ENCODE assay signal across 8 cellular contexts in genomic region chr15:52331490-52332240, GRCh38. TPM values are rescaled to one million over a fixed set of nuclear protein-coding genes. Genes with fewer than 3 reads are reported as not detected.
DNase-seq lines count a peak whose midpoint lies in the region; ATAC-seq, FAIRE-seq and TF ChIP-seq lines count a peak whose summit lies in the region.

No MANE protein-coding gene starts in this region.

- H3K27me3 ChIP-seq in GM12878 (replicated peaks in 1 of 2; ENCODE audit: control insufficient read depth in 2 of 2, insufficient read depth in 2 of 2, low read length in 1 of 2), result no peaks in the 10 kb centered on the region
- no peaks in the 10 kb centered on the region for H3K27me3 ChIP-seq in HepG2 (ENCODE audit: control insufficient read depth in 1 of 2, insufficient read depth in 2 of 2, low read length in 2 of 2)
- H3K27me3 ChIP-seq in suprapubic skin, result no peaks in the 10 kb centered on the region

- H3K27ac Mint-ChIP-seq in stimulated activated memory B cell treated with anti-CD40 and anti-IgM and Interleukin-4, amounts not matched to agents 10 μg/mL and 1 μg/mL and 100 μg/mL, for 72 hours, result peak overlapping the region; percentile 76

- under 1% methylated on average over 6 of the region's 6 CpGs for WGBS in GM12878 (ENCODE audit: insufficient coverage, insufficient replicate concordance, low lambda C conversion rate, missing lambda C conversion rate)
- 76% methylated on average over 5 of the region's 6 CpGs for WGBS in HepG2 (ENCODE audit: low lambda C conversion rate)
- 47% methylated on average over 6 of the region's 6 CpGs for WGBS in suprapubic skin

- intact Hi-C loops in GM12878 (cut with micrococcal nuclease; ENCODE audit: unreplicated experiment) (loop anchor here (1.0 to 5.0 kb wide), 8 partner anchors 75 to 404 kb away; partner anchors contain the start of genes ARPP19, ATOSA and MYO5A), HepG2 (cut with micrococcal nuclease; ENCODE audit: unreplicated experiment) (loop anchor here (1.0 to 2.0 kb wide), 2 partner anchors 75 to 404 kb away; no protein-coding TSS in a partner anchor)

- BruUV-seq in GM12878 (replicated peaks; lab: Mats Ljungman, UMichigan), result no TSS peak
- no TSS peak for BruUV-seq in HepG2 (replicated peaks; lab: Mats Ljungman, UMichigan)

- H3K27ac ChIP-seq in GM12878 (ENCODE audit: control insufficient read depth, insufficient read depth) (peak overlapping the region; percentile 22), HepG2 (ENCODE audit: extremely low read length, insufficient read depth, low read length) (no peak overlapping the region), suprapubic skin (no peak overlapping the region)

- H3K4me1 ChIP-seq in GM12878 (ENCODE audit: control insufficient read depth, insufficient read depth, low read length) (peaks cover 15% of the 10 kb centered on the region), HepG2 (ENCODE audit: insufficient read depth, low read length) (peaks cover 19% of the 10 kb centered on the region), suprapubic skin (peaks cover 6% of the 10 kb centered on the region)

- H3K4me3 ChIP-seq in GM12878 (no peak overlapping the region), HepG2 (replicated peaks in 1 of 3; ENCODE audit: insufficient read depth in 1 of 3, low read depth in 2 of 3, low read length in 3 of 3) (no peak overlapping the region), suprapubic skin (no peak overlapping the region)

- TF ChIP-seq CTCF in GM12878 (IDR thresholded peaks at IDR 0.05 in 2 of 3, conservative IDR thresholded peaks at IDR 0.05 in 1 of 3; ENCODE audit: control insufficient read depth in 2 of 3, extremely low read depth in 1 of 3, insufficient read depth in 1 of 3, low read depth in 3 of 3, low read length in 3 of 3) (peak; percentile 59 to 90 (median 78)), HepG2 (CRISPR knock-in tag; IDR thresholded peaks at IDR 0.05) (peak; percentile 66), suprapubic skin (IDR thresholded peaks at IDR 0.05) (peak in 1 of 2 donors; percentile 31)

- TF ChIP-seq POLR2A in GM12878 (IDR thresholded peaks at IDR 0.05; ENCODE audit: low read depth, low read length), result no peak
- no peak for TF ChIP-seq POLR2A in HepG2 (IDR thresholded peaks at IDR 0.05; ENCODE audit: insufficient read depth in 1 of 2, low read depth in 2 of 2, low read length in 2 of 2)
- TF ChIP-seq POLR2A in suprapubic skin (IDR thresholded peaks at IDR 0.05), result no peak

- H3K4me1 Mint-ChIP-seq in stimulated activated memory B cell treated with anti-CD40 and anti-IgM and Interleukin-4, amounts not matched to agents 10 μg/mL and 1 μg/mL and 100 μg/mL, for 72 hours, result peaks cover 11% of the 10 kb centered on the region

- CTCF ChIA-PET in GM12878 (lab: Yijun Ruan, JAX) (interaction anchor here (0.6 to 5.1 kb wide), 44 partner anchors 9 to 406 kb away, joined by 3 to 52 read pairs (median 4); partner anchors contain the start of gene MYO5A), HepG2 (lab: Yijun Ruan, JAX; ENCODE audit: low intra/inter-chr PET ratio, low total read pairs) (no interaction called here)

- in situ Hi-C loops in GM12878 (cut with MboI), result no loop called here
- in situ Hi-C loops in HepG2 (cut with HindIII; ENCODE audit: extremely low pct_ligation_motif_present, low pct_unique_long_range_greater_than_20kb), result loop anchor here (5.0 kb wide), 1 partner anchor 69 kb away; no protein-coding TSS in a partner anchor

- H2AFZ ChIP-seq in GM12878 (ENCODE audit: control insufficient read depth, low read depth, low read length) (peak overlapping the region; percentile 84), HepG2 (ENCODE audit: low read length) (no peak overlapping the region)

- no peaks in the 10 kb centered on the region for H4K20me1 ChIP-seq in GM12878 (ENCODE audit: control insufficient read depth, insufficient read depth)
- H4K20me1 ChIP-seq in HepG2 (ENCODE audit: insufficient read depth, low read length), result no peaks in the 10 kb centered on the region

- H3K36me3 Mint-ChIP-seq in stimulated activated memory B cell treated with anti-CD40 and anti-IgM and Interleukin-4, amounts not matched to agents 10 μg/mL and 1 μg/mL and 100 μg/mL, for 72 hours, result peaks cover 39% of the 10 kb centered on the region

- DNase-seq in GDM1 (lab: John Stamatoyannopoulos, UW) (peak; percentile 40), HT1080 (ENCODE audit: low read depth) (peak; percentile 78), T-helper 9 cell (peak; percentile 6), GM12878 (ENCODE audit: low read depth, low spot score) (peak; percentile 87), HepG2 (ENCODE audit: low spot score) (peak; percentile 30), suprapubic skin (ENCODE audit: low spot score in 2 of 2) (no peak)

- no peaks in the 10 kb centered on the region for H3K9me3 Mint-ChIP-seq in stimulated activated memory B cell treated with anti-CD40 and anti-IgM and Interleukin-4, amounts not matched to agents 10 μg/mL and 1 μg/mL and 100 μg/mL, for 72 hours

- peak overlapping the region; percentile 26 for H3K4me3 Mint-ChIP-seq in stimulated activated memory B cell treated with anti-CD40 and anti-IgM and Interleukin-4, amounts not matched to agents 10 μg/mL and 1 μg/mL and 100 μg/mL, for 72 hours

- peaks cover 5 to 16% of the 10 kb centered on the region in 2 experiments for H3K36me3 ChIP-seq in GM12878 (ENCODE audit: control insufficient read depth in 2 of 2, insufficient read depth in 2 of 2, low read length in 1 of 2)
- H3K36me3 ChIP-seq in HepG2 (replicated peaks in 1 of 2; ENCODE audit: control insufficient read depth in 1 of 2, insufficient read depth in 2 of 2, low read length in 2 of 2), result no peaks in the 10 kb centered on the region; a peak in 2 of 5 replicates
- H3K36me3 ChIP-seq in suprapubic skin, result peaks cover 43% of the 10 kb centered on the region

- SMC1A ChIA-PET in GM12878 (lab: Charles Lee; ENCODE audit: uncharacterized antibody, unreplicated experiment), result interaction anchor here (0.6 to 8.0 kb wide), 44 partner anchors 9 to 447 kb away, joined by 3 to 81 read pairs (median 4); no protein-coding TSS in a partner anchor

- peak; percentile 95 for ATAC-seq in GM21447 (IDR thresholded peaks at IDR 0.05; ENCODE audit: unreplicated experiment)
- peak; percentile 99 for ATAC-seq in GM12878
- ATAC-seq in HepG2, result peak; percentile 73
- peak; percentile 94 for ATAC-seq in stimulated activated memory B cell treated with anti-CD40 and anti-IgM and Interleukin-4, amounts not matched to agents 10 μg/mL and 1 μg/mL and 100 μg/mL, for 72 hours

- POLR2A ChIA-PET in GM12878 (lab: Charles Lee), result interaction anchor here (0.8 kb wide), 1 partner anchor 132 kb away, joined by 4 read pairs; no protein-coding TSS in a partner anchor
- POLR2A ChIA-PET in HepG2 (lab: Yijun Ruan, JAX), result no interaction called here

- H3K9ac ChIP-seq in GM12878 (ENCODE audit: control insufficient read depth, insufficient read depth, low read length) (no peak overlapping the region), HepG2 (ENCODE audit: insufficient read depth, low read depth, low read length) (no peak overlapping the region)

- H3K4me2 ChIP-seq in GM12878 (ENCODE audit: control insufficient read depth, insufficient read depth), result 0 out of 2 replicates have a peak overlapping the region, but pooled peaks have one; percentile 27
- no peak overlapping the region for H3K4me2 ChIP-seq in HepG2 (ENCODE audit: low read depth, low read length)

- RAD21 ChIA-PET in GM12878 (lab: Charles Lee; ENCODE audit: unreplicated experiment), result interaction anchor here (0.6 to 3.8 kb wide), 36 partner anchors 16 to 406 kb away, joined by 3 to 49 read pairs (median 4); partner anchors contain the start of genes ARPP19 and MYO5A

- FAIRE-seq in GM12878 (lab: Jason Lieb, UNC) (peak; percentile 91), HepG2 (lab: Jason Lieb, UNC) (no peak)

- no peaks in the 10 kb centered on the region for H3K27me3 Mint-ChIP-seq in stimulated activated memory B cell treated with anti-CD40 and anti-IgM and Interleukin-4, amounts not matched to agents 10 μg/mL and 1 μg/mL and 100 μg/mL, for 72 hours

- TF ChIP-seq EP300 in GM12878 (IDR thresholded peaks at IDR 0.05; ENCODE audit: borderline replicate concordance in 1 of 2, control insufficient read depth in 1 of 2, low read depth in 2 of 2, low read length in 2 of 2) (no peak), HepG2 (IDR thresholded peaks at IDR 0.05; ENCODE audit: low read depth in 2 of 2, low read length in 2 of 2) (no peak), HepG2 (CRISPR knock-in tag; IDR thresholded peaks at IDR 0.05; ENCODE audit: borderline replicate concordance) (no peak), suprapubic skin (IDR thresholded peaks at IDR 0.05) (no peak)

- no peaks in the 10 kb centered on the region for H3K9me3 ChIP-seq in GM12878 (replicated peaks; ENCODE audit: control insufficient read depth, insufficient read depth, low read length)
- H3K9me3 ChIP-seq in HepG2 (ENCODE audit: low read length), result no peaks in the 10 kb centered on the region
- no peaks in the 10 kb centered on the region for H3K9me3 ChIP-seq in suprapubic skin

- TF ChIP-seq RAD21 in GM12878 (IDR thresholded peaks at IDR 0.05; ENCODE audit: insufficient read depth, low read depth, low read length) (peak; percentile 96), HepG2 (CRISPR knock-in tag; IDR thresholded peaks at IDR 0.05) (no peak)

- H3K79me2 ChIP-seq in GM12878 (ENCODE audit: control insufficient read depth, insufficient read depth, low read length), result no peaks in the 10 kb centered on the region
- no peaks in the 10 kb centered on the region for H3K79me2 ChIP-seq in HepG2 (ENCODE audit: insufficient read depth, low read length)

RNA-seq across cellular contexts. Expression of gene MYO5C, which starts 36.1 kb away (rescaled TPM):
- total RNA-seq in HT1080 (2014; rRNA removed; shearing (Covaris generic)), result 0.07 TPM in 1 of 2 replicates, not detected in the other
- polyA plus RNA-seq in HT1080 (2015; cell fraction: cytosol; rRNA removed), result 1.0 and 1.1 TPM in 2 replicates
- polyA plus RNA-seq in HT1080 (2015; cell fraction: nucleus; rRNA removed), result 0.93 and 1.1 TPM in 2 replicates
- total RNA-seq in GM12878 (2013; cell fraction: nucleolus; rRNA removed), result 0.59 and 0.92 TPM in 2 replicates
- total RNA-seq in GM12878 (2014; rRNA removed), result 0.76 and 0.79 TPM in 2 replicates
- total RNA-seq in GM12878 (2014; rRNA removed; fragmentation: Illumina TruSeq; extraction: Trizol), result 0.69 and 0.72 TPM in 2 replicates
- total RNA-seq in GM12878 (2021), result 0.97 and 1.0 TPM in 2 replicates
- polyA plus RNA-seq in GM12878 (2011; ENCODE audit: low read depth), result 0.29 TPM
- 1.3 TPM in 2 replicates for polyA plus RNA-seq in GM12878 (2011; rRNA removed)
- 0.74 and 0.79 TPM in 2 replicates for polyA plus RNA-seq in GM12878 (2011; cell fraction: cytosol; rRNA removed)
- polyA plus RNA-seq in GM12878 (2011; cell fraction: nucleus; rRNA removed), result 0.75 and 0.80 TPM in 2 replicates
- polyA plus RNA-seq in GM12878 (2012), result 0.52 and 0.62 TPM in 2 replicates
- polyA plus RNA-seq in GM12878 (2014; fragmentation: Illumina TruSeq; extraction: Trizol), result 0.98 and 2.4 TPM in 2 replicates
- under 1 TPM; 0.40 to 0.42 TPM for polyA plus RNA-seq in GM12878 (2014; fragmentation: Nextera tagmentation; extraction: Ambion mirVana)
- 0.76 and 1.1 TPM in 2 replicates for polyA plus RNA-seq in GM12878 (2014; rRNA removed)
- under 1 TPM; 0.29 to 0.75 TPM for polyA plus RNA-seq in GM12878 (2016; fragmentation: Nextera tagmentation; extraction: Ambion mirVana)
- 2.2 and 2.4 TPM in 2 replicates for polyA minus RNA-seq in GM12878 (2011; rRNA and poly(A)+ RNA removed)
- polyA minus RNA-seq in GM12878 (2011; cell fraction: cytosol; rRNA and poly(A)+ RNA removed), result 0.67 and 0.94 TPM in 2 replicates
- polyA minus RNA-seq in GM12878 (2011; cell fraction: nucleus; rRNA and poly(A)+ RNA removed), result 1.1 and 2.2 TPM in 2 replicates
- total RNA-seq in HepG2 (2016; rRNA removed; fragmentation: Illumina TruSeq; extraction: Trizol), result 23.7 and 37.3 TPM in 2 replicates
- total RNA-seq in HepG2 (2016; cell fraction: cytosol; rRNA removed; fragmentation: Illumina TruSeq; extraction: Trizol; ENCODE audit: low read depth), result 7.8 and 10.0 TPM in 2 replicates
- total RNA-seq in HepG2 (2016; cell fraction: insoluble cytoplasmic fraction; rRNA removed; fragmentation: Illumina TruSeq; extraction: Trizol), result 22.8 and 32.5 TPM in 2 replicates
- total RNA-seq in HepG2 (2016; cell fraction: membrane; rRNA removed; fragmentation: Illumina TruSeq; extraction: Trizol), result 18.9 and 21.8 TPM in 2 replicates
- 39.3 and 39.5 TPM in 2 replicates for total RNA-seq in HepG2 (2016; cell fraction: nucleus; rRNA removed; fragmentation: Illumina TruSeq; extraction: Trizol)
- polyA plus RNA-seq in HepG2 (2011; rRNA removed), result 13.7 and 15.7 TPM in 2 replicates
- 7.3 and 7.9 TPM in 2 replicates for polyA plus RNA-seq in HepG2 (2011; cell fraction: cytosol; rRNA removed)
- 17.4 and 19.9 TPM in 2 replicates for polyA plus RNA-seq in HepG2 (2011; cell fraction: nucleus; rRNA removed)
- polyA plus RNA-seq in HepG2 (2012), result 7.0 and 10.2 TPM in 2 replicates
- polyA plus RNA-seq in HepG2 (2016; cell fraction: cytosol; fragmentation: Illumina TruSeq; extraction: Trizol; ENCODE audit: low read depth), result 1.7 and 1.8 TPM in 2 replicates
- 23.1 and 25.5 TPM in 2 replicates for polyA plus RNA-seq in HepG2 (2016; cell fraction: insoluble cytoplasmic fraction; fragmentation: Illumina TruSeq; extraction: Trizol; ENCODE audit: low read depth)
- 4.2 TPM in 2 replicates for polyA plus RNA-seq in HepG2 (2016; cell fraction: membrane; fragmentation: Illumina TruSeq; extraction: Trizol; ENCODE audit: low read depth)
- 35.8 and 37.1 TPM in 2 replicates for polyA plus RNA-seq in HepG2 (2016; cell fraction: nucleus; fragmentation: Illumina TruSeq; extraction: Trizol; ENCODE audit: insufficient read depth, low read depth)
- polyA minus RNA-seq in HepG2 (2011; rRNA and poly(A)+ RNA removed; ENCODE audit: low replicate concordance), result 23.1 and 52.1 TPM in 2 replicates
- polyA minus RNA-seq in HepG2 (2011; cell fraction: cytosol; rRNA and poly(A)+ RNA removed), result 10.5 and 13.8 TPM in 2 replicates
- 52.0 and 54.7 TPM in 2 replicates for polyA minus RNA-seq in HepG2 (2011; cell fraction: nucleus; rRNA and poly(A)+ RNA removed)
- 10 to 100 TPM; 11.2 to 31.5 (median 14.9) TPM for total RNA-seq in suprapubic skin

Comparison
In these comparisons a context has a peak if more than half of its experiments do, and no peak if none do; other contexts are left out.
1. DNase-seq: peak in GDM1 (single experiment), HT1080 (single experiment), T-helper 9 cell (single experiment), GM12878 (single experiment) and HepG2 (single experiment); none in suprapubic skin (0 of 2).
2. Peak in every context shown above with its lines, with median percentiles within 50 percentile points of each other: ATAC-seq.